Comparison of ENCODE assay signal across 9 cellular contexts in the genomic region with DNA sequence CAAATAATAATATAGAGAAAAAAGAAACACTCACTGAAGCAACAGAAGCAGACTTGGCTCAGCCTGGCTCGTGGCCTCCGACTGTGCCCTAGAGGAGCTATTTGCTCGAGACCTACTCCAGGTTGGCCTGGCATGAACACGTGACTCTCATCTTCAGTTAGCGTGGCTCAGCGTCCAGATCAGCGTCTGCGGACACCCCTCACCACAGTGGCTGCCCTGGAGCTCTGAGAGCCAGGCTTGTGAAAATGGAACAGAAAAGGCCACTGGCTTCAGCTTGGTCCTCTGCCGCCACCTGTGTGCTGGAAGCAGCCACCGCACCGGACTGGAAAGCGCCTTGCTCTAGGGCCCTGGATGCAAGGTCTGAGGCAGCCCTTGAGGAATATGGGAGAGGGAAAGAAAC.
DNase-seq lines count a peak whose midpoint lies in the region; ATAC-seq and TF ChIP-seq lines count a peak whose summit lies in the region.
"Had no signal": no experiment of that assay in that cellular context is flagged by ENCODE, and none has a peak within 500 bp of the region (broad histone marks: within the 10 kb centered on the region; RNA-seq: fewer than 3 reads in every experiment).

No MANE protein-coding gene starts in this region.

- H3K27me3 Mint-ChIP-seq in mesothelial cell of epicardium (ENCODE audit: low read depth) = peaks cover 2% of the 10 kb centered on the region

- peak; percentile 50 for ATAC-seq in HG02623 (IDR thresholded peaks at IDR 0.05; ENCODE audit: unreplicated experiment)

- H3K27ac Mint-ChIP-seq in mesothelial cell of epicardium = no peak overlapping the region

- TF ChIP-seq CTCF in GM12875 (IDR thresholded peaks at IDR 0.05; ENCODE audit: borderline replicate concordance, insufficient read depth, low read depth, low read length) (peak; percentile 80), mesothelial cell of epicardium (IDR thresholded peaks at IDR 0.05; ENCODE audit: unreplicated experiment) (peak; percentile 49)

- peaks cover 20% of the 10 kb centered on the region for H3K9me3 Mint-ChIP-seq in mesothelial cell of epicardium

- H3K4me3 Mint-ChIP-seq in mesothelial cell of epicardium = no peak overlapping the region

- H3K4me3 ChIP-seq in GM12875 (ENCODE audit: low read depth, low read length) = no peak overlapping the region

- peak; percentile 3 for DNase-seq in SW480 (ENCODE audit: low spot score)
- peak in 1 of 2 experiments; percentile 53 for DNase-seq in mesothelial cell of epicardium (ENCODE audit: low spot score in 2 of 2, unreplicated experiment in 2 of 2)
- no peak for DNase-seq in 8988T
- DNase-seq in putamen (ENCODE audit: low spot score) = no peak
- DNase-seq in T-helper 2 cell = no peak
- DNase-seq in activated CD4-positive, alpha-beta T cell treated with anti-CD3 and anti-CD28 coated beads, Interleukin-2, amount 50 U/mL, for 48 hours = no peak
- DNase-seq: KG1 had no signal

- no peaks in the 10 kb centered on the region for H3K4me1 Mint-ChIP-seq in mesothelial cell of epicardium

- no peaks in the 10 kb centered on the region for H3K36me3 Mint-ChIP-seq in mesothelial cell of epicardium
